ENCODE assay signal across 22 cellular contexts in the genomic region with DNA sequence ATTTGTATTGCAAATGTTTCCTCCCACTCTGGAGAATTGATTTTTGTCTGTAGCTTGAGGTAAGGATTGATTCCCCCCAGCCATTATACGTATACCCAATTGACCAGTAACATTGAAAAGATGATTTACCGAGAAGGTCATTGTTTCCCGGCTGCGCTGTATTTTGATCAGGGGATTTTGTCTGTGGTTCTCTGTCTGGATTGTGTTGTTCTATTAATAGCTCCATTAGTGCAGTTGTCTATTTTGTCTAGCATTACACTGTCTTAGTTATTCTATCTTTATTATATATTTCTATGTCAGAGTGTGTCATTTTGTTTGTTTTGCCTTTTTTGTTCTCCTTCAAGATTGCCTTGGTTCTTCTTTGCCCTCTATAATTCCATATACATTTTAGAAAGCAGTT.
"Had no signal": no experiment of that assay in that cellular context is flagged by ENCODE, and none has a peak within 500 bp of the region (broad histone marks: within the 10 kb centered on the region; RNA-seq: fewer than 3 reads in every experiment).

No MANE protein-coding gene starts in this region.

- H3K9ac ChIP-seq: neural progenitor cell had no signal

- H3K9me3 Mint-ChIP-seq: natural killer cell treated with Interleukin-12 subunit alpha and Interleukin-12 subunit beta and Interleukin-15 and Interleukin-18, amount 100 ng/mL, for 72 hours; stimulated activated naive CD8-positive, alpha-beta T cell treated with anti-CD3 and anti-CD28 coated beads, Interleukin-15, Interleukin-2, amounts not matched to agents 100 ng/mL and 50 ng/mL, for 24 hours had no signal

- H2AFZ ChIP-seq: neural progenitor cell had no signal

- H3K4me1 ChIP-seq: neural progenitor cell, pancreas, psoas muscle, uterus had no signal

- H3K27ac Mint-ChIP-seq: natural killer cell treated with Interleukin-12 subunit alpha and Interleukin-12 subunit beta and Interleukin-15 and Interleukin-18, amount 100 ng/mL, for 72 hours; neural progenitor cell; stimulated activated naive CD8-positive, alpha-beta T cell treated with anti-CD3 and anti-CD28 coated beads, Interleukin-15, Interleukin-2, amounts not matched to agents 100 ng/mL and 50 ng/mL, for 24 hours had no signal

- H3K27me3 Mint-ChIP-seq: natural killer cell treated with Interleukin-12 subunit alpha and Interleukin-12 subunit beta and Interleukin-15 and Interleukin-18, amount 100 ng/mL, for 72 hours; stimulated activated naive CD8-positive, alpha-beta T cell treated with anti-CD3 and anti-CD28 coated beads, Interleukin-15, Interleukin-2, amounts not matched to agents 100 ng/mL and 50 ng/mL, for 24 hours had no signal

- H3K4me3 Mint-ChIP-seq: natural killer cell treated with Interleukin-12 subunit alpha and Interleukin-12 subunit beta and Interleukin-15 and Interleukin-18, amount 100 ng/mL, for 72 hours; neural progenitor cell; stimulated activated naive CD8-positive, alpha-beta T cell treated with anti-CD3 and anti-CD28 coated beads, Interleukin-15, Interleukin-2, amounts not matched to agents 100 ng/mL and 50 ng/mL, for 24 hours had no signal

- H3K4me3 ChIP-seq: dorsolateral prefrontal cortex, heart left ventricle, mucosa of descending colon, neural progenitor cell, pancreas, psoas muscle, sigmoid colon, tibial artery, upper lobe of left lung, uterus had no signal

- H3K4me1 Mint-ChIP-seq: neural progenitor cell had no signal

- DNase-seq: cortex of kidney; dorsolateral prefrontal cortex; effector CD8-positive, alpha-beta T cell; heart left ventricle; hippocampal formation; kidney glomerular epithelial cell; mammary epithelial cell; mucosa of descending colon; nucleus accumbens; pancreas; psoas muscle; retina; sigmoid colon; small intestine; stimulated activated CD4-positive, alpha-beta T cell treated with anti-CD3 and anti-CD28 coated beads, Interleukin-2, amount 100 ng/mL, for 48 hours; tibial artery; upper lobe of left lung; uterus had no signal

- ATAC-seq: esophagus mucosa; mucosa of descending colon; natural killer cell treated with Interleukin-12 subunit alpha and Interleukin-12 subunit beta and Interleukin-15 and Interleukin-18, amount 100 ng/mL, for 72 hours; pancreas; psoas muscle had no signal

- H3K9me3 ChIP-seq: heart left ventricle, mucosa of descending colon, pancreas, psoas muscle, sigmoid colon, tibial artery, upper lobe of left lung, uterus had no signal

- H3K36me3 ChIP-seq: neural progenitor cell, uterus had no signal

- H3K4me2 ChIP-seq: neural progenitor cell had no signal

- H3K27me3 ChIP-seq: dorsolateral prefrontal cortex, heart left ventricle, neural progenitor cell, pancreas, sigmoid colon, tibial artery, upper lobe of left lung, uterus had no signal

- H3K27ac ChIP-seq: neural progenitor cell, pancreas, psoas muscle, sigmoid colon, tibial artery, uterus had no signal
